Comparison of ENCODE assay signal across 16 cellular contexts in genomic region chr10:16976803-16977202, GRCh38.
"Had no signal": no experiment of that assay in that cellular context is flagged by ENCODE, and none has a peak within 500 bp of the region (broad histone marks: within the 10 kb centered on the region; RNA-seq: fewer than 3 reads in every experiment).

No MANE protein-coding gene starts in this region.

- DNase-seq: activated B cell treated with CpG ODN at 0.5 μM for 24 hours; activated CD4-positive, alpha-beta memory T cell treated with anti-CD3 and anti-CD28 coated beads, Interleukin-2, amount 10 ng/mL, durations not matched to agents 7 days and 5 days; activated CD4-positive, alpha-beta T cell treated with anti-CD3 and anti-CD28 coated beads for 1 hour; activated CD4-positive, alpha-beta T cell treated with anti-CD3 and anti-CD28 coated beads, Interleukin-2, amount 50 U/mL, for 1 hour; activated T-cell treated with anti-CD3 and anti-CD28 coated beads for 4 hours; activated T-cell treated with anti-CD3 and anti-CD28 coated beads, Interleukin-2, amount 50 U/mL, for 48 hours; NCI-H1105 treated with DMSO at 0.1 percent for 48 hours; NCI-H1436 treated with DMSO at 0.1 percent for 48 hours; NCI-H187; NCI-H2081; NCI-H510A treated with DMSO at 0.1 percent for 48 hours; NCI-H69; SHP77 treated with DMSO at 0.1 percent for 48 hours; T1000 had no signal

- H3K9me3 Mint-ChIP-seq: activated B cell treated with CpG ODN at 0.5 μM for 24 hours; activated T-helper 2 cell treated with anti-CD3 and anti-CD28 coated beads, Interferon-gamma antibody, Interleukin-2, Interleukin-4, amounts not matched to agents 10 μg/mL and 5 μg/mL and 100 μg/mL, durations not matched to agents 14 hours and 24 hours and 36 hours; T-helper 1 cell treated with Interleukin-12 subunit alpha and Interleukin-12 subunit beta and Interleukin-4 antibody, amounts not matched to agents 30 μg/mL and 1 μg/mL, for 36 hours had no signal

- H3K4me3 Mint-ChIP-seq: activated B cell treated with CpG ODN at 0.5 μM for 24 hours; activated CD4-positive, alpha-beta memory T cell treated with anti-CD3 and anti-CD28 coated beads, Interleukin-2, amount 10 ng/mL, durations not matched to agents 7 days and 5 days; T-helper 1 cell treated with Interleukin-12 subunit alpha and Interleukin-12 subunit beta and Interleukin-4 antibody, amounts not matched to agents 30 μg/mL and 1 μg/mL, for 36 hours had no signal

- H3K27ac Mint-ChIP-seq: activated B cell treated with CpG ODN at 0.5 μM for 24 hours; activated CD4-positive, alpha-beta memory T cell treated with anti-CD3 and anti-CD28 coated beads, Interleukin-2, amount 10 ng/mL, durations not matched to agents 7 days and 5 days; activated T-helper 2 cell treated with anti-CD3 and anti-CD28 coated beads, Interferon-gamma antibody, Interleukin-2, Interleukin-4, amounts not matched to agents 10 μg/mL and 5 μg/mL and 100 μg/mL, durations not matched to agents 14 hours and 24 hours and 36 hours; T-helper 1 cell treated with Interleukin-12 subunit alpha and Interleukin-12 subunit beta and Interleukin-4 antibody, amounts not matched to agents 30 μg/mL and 1 μg/mL, for 36 hours had no signal

- H3K4me1 Mint-ChIP-seq: activated B cell treated with CpG ODN at 0.5 μM for 24 hours had no signal
